19 cellular contexts compared by ENCODE assay signal in genomic region chr1:18560692-18561091, GRCh38.
DNase-seq lines count a peak whose midpoint lies in the region; ATAC-seq, FAIRE-seq and TF ChIP-seq lines count a peak whose summit lies in the region.
"Had no signal": no experiment of that assay in that cellular context is flagged by ENCODE, and none has a peak within 500 bp of the region (broad histone marks: within the 10 kb centered on the region; RNA-seq: fewer than 3 reads in every experiment).

No MANE protein-coding gene starts in this region.

- no peak for TF ChIP-seq POLR2A in heart left ventricle (IDR thresholded peaks at IDR 0.05)

- no peaks in the 10 kb centered on the region; the same call in 1 of the 2 replicates for H4K20me1 ChIP-seq in Karpas-422 (ENCODE audit: insufficient read depth, low read depth, low read length)

- no peaks in the 10 kb centered on the region for H3K9me2 ChIP-seq in Karpas-422 (replicated peaks; ENCODE audit: insufficient read depth, low read length)

- H3K27ac ChIP-seq in Karpas-422 (ENCODE audit: low read length) (no peak overlapping the region), small intestine (ENCODE audit: low read depth in 1 of 2, low read length in 1 of 2) (no peak overlapping the region), heart left ventricle (no peak overlapping the region)
- H3K27ac ChIP-seq: cardiac muscle cell, coronary artery, esophagus squamous epithelium, ovary, thyroid gland had no signal

- in situ Hi-C loops in SK-MEL-5 (cut with HindIII; ENCODE audit: low pct_unique_long_range_greater_than_20kb, low sequenced_read_pairs), result no loop called here

- no peak for ATAC-seq in heart left ventricle
- ATAC-seq: natural killer cell had no signal

- DNase-seq in stimulated activated CD4-positive, alpha-beta T cell treated with anti-CD3 and anti-CD28 coated beads, Interleukin-15, amount 100 ng/mL, for 24 hours, result peak; percentile 6
- DNase-seq in stimulated activated CD4-positive, alpha-beta T cell treated with anti-CD3 and anti-CD28 coated beads, Interleukin-4, amount 100 ng/mL, for 1 hour, result no peak
- DNase-seq in Karpas-422 (peak; percentile 77), SK-MEL-5 (ENCODE audit: low read depth, low spot score) (peak; percentile 14), HPDE6-E6E7 (ENCODE audit: extremely low spot score) (no peak), small intestine (no peak), heart left ventricle (no peak), ecto neural progenitor cell (ENCODE audit: low spot score) (no peak)
- DNase-seq: C1 segment of cervical spinal cord; esophagus squamous epithelium; natural killer cell; NCI-H1105 treated with DMSO at 0.1 percent for 48 hours; NCI-H2029; ovary; stimulated activated CD4-positive, alpha-beta T cell treated with anti-CD3 and anti-CD28 coated beads, Interleukin-12 subunit alpha, Interleukin-12 subunit beta, amount 100 ng/mL, for 4 hours; thyroid gland had no signal

- H3K9me3 ChIP-seq in Karpas-422 (ENCODE audit: low read length) (no peaks in the 10 kb centered on the region), small intestine (ENCODE audit: control insufficient read depth, low read depth) (no peaks in the 10 kb centered on the region), heart left ventricle (no peaks in the 10 kb centered on the region)
- H3K9me3 ChIP-seq: esophagus squamous epithelium, ovary, thyroid gland had no signal

- H2AFZ ChIP-seq in Karpas-422 (ENCODE audit: low read length), result no peak overlapping the region

- WGBS in small intestine, 3 donors, result 41 to 54% (median 45%) methylated on average over 5 of the region's 5 CpGs
- WGBS in heart left ventricle, 4 donors, result 43 to 58% (median 51%) methylated on average over 5 of the region's 5 CpGs

- no peak for TF ChIP-seq CTCF in heart left ventricle (IDR thresholded peaks at IDR 0.05)

- H3K4me1 ChIP-seq in Karpas-422 (ENCODE audit: low read length) (peaks cover 5% of the 10 kb centered on the region; the same call in 1 of the 2 replicates), small intestine (ENCODE audit: control insufficient read depth in 2 of 2, insufficient read depth in 1 of 2, low read depth in 1 of 2, low read length in 1 of 2) (no peaks in the 10 kb centered on the region), heart left ventricle (peaks cover 0 to 7% (median 0%) of the 10 kb centered on the region in 12 donors)
- H3K4me1 ChIP-seq: thyroid gland had no signal

- no peak overlapping the region for H3K4me2 ChIP-seq in Karpas-422 (ENCODE audit: low read depth, low read length, poor library complexity, severe bottlenecking)

- H3K27me3 ChIP-seq in Karpas-422 (ENCODE audit: low read length) (no peaks in the 10 kb centered on the region), small intestine (ENCODE audit: control insufficient read depth in 2 of 2, insufficient read depth in 2 of 2, low read length in 2 of 2) (peaks cover 4 to 8% of the 10 kb centered on the region in 2 donors), heart left ventricle (peaks cover 22 to 93% (median 66%) of the 10 kb centered on the region in 9 donors)
- H3K27me3 ChIP-seq: ovary had no signal

- no peak for FAIRE-seq in small intestine (lab: Jason Lieb, UNC)
- FAIRE-seq: islet of Langerhans had no signal

- H3K9ac ChIP-seq in Karpas-422 (ENCODE audit: low read length), result no peak overlapping the region

- H3K79me2 ChIP-seq in Karpas-422 (ENCODE audit: low read length), result no peaks in the 10 kb centered on the region

- no peaks in the 10 kb centered on the region for H3K36me3 ChIP-seq in Karpas-422 (ENCODE audit: insufficient read depth, low read length)
- no peaks in the 10 kb centered on the region for H3K36me3 ChIP-seq in small intestine (ENCODE audit: control insufficient read depth in 2 of 2, insufficient read depth in 2 of 2, low read length in 2 of 2)
- no peaks in the 10 kb centered on the region for H3K36me3 ChIP-seq in heart left ventricle
- H3K36me3 ChIP-seq: cardiac muscle cell, esophagus squamous epithelium, ovary, thyroid gland had no signal

- intact Hi-C loops in heart left ventricle (cut with DNase I), result no loop called here

- H3K4me3 ChIP-seq in Karpas-422 (ENCODE audit: low read length), result no peak overlapping the region
- H3K4me3 ChIP-seq in small intestine (ENCODE audit: low read depth in 1 of 2, low read length in 2 of 2), result no peak overlapping the region
- no peak overlapping the region for H3K4me3 ChIP-seq in heart left ventricle
- H3K4me3 ChIP-seq: cardiac muscle cell, coronary artery, esophagus squamous epithelium, ovary, thyroid gland had no signal

Comparison
In these comparisons a context has a peak if more than half of its experiments do, and no peak if none do; other contexts are left out.
1. DNase-seq: peak in stimulated activated CD4-positive, alpha-beta T cell treated with anti-CD3 and anti-CD28 coated beads, Interleukin-15, amount 100 ng/mL, for 24 hours (single experiment), Karpas-422 (single experiment) and SK-MEL-5 (single experiment); none in stimulated activated CD4-positive, alpha-beta T cell treated with anti-CD3 and anti-CD28 coated beads, Interleukin-4, amount 100 ng/mL, for 1 hour (single experiment), HPDE6-E6E7 (single experiment), small intestine (single experiment), heart left ventricle (0 of 5) and ecto neural progenitor cell (single experiment).